Comparison of ENCODE assay signal across 16 cellular contexts in genomic region chr10:50552308-50552707, GRCh38.
A peak's percentile ranks its signal among the peaks of the same experiment; 100 is the strongest.
DNase-seq lines count a peak whose midpoint lies in the region; ATAC-seq and TF ChIP-seq lines count a peak whose summit lies in the region.
"Had no signal": no experiment of that assay in that cellular context is flagged by ENCODE, and none has a peak within 500 bp of the region (broad histone marks: within the 10 kb centered on the region; RNA-seq: fewer than 3 reads in every experiment).

No MANE protein-coding gene starts in this region.

- H3K4me1 Mint-ChIP-seq in natural killer cell treated with Interleukin-12 subunit alpha and Interleukin-12 subunit beta and Interleukin-15 and Interleukin-18, amount 100 ng/mL, for 72 hours (ENCODE audit: low read depth in 2 of 2), result peaks cover 32 to 38% of the 10 kb centered on the region in 2 donors

- CTCF ChIA-PET in AG04450 (lab: Charles Lee), result interaction anchor here (0.9 to 1.0 kb wide), 3 partner anchors 9 to 42 kb away, joined by 3 to 4 read pairs (median 3); no protein-coding TSS in a partner anchor
- CTCF ChIA-PET in RWPE1 (lab: Yijun Ruan, JAX), result no interaction called here

- no peaks in the 10 kb centered on the region for H3K27me3 ChIP-seq in AG04450 (ENCODE audit: control insufficient read depth, insufficient read depth, low read length)
- H3K27me3 ChIP-seq: breast epithelium, spleen had no signal

- H3K27ac ChIP-seq in AG04450 (ENCODE audit: low read depth, low read length) (peak overlapping the region; percentile 59), RWPE1 (no peak overlapping the region)
- H3K27ac ChIP-seq: epithelial cell of prostate had no signal

- no peak overlapping the region for H3K4me3 ChIP-seq in AG04450 (ENCODE audit: low read depth, low read length)
- no peak overlapping the region for H3K4me3 ChIP-seq in fibroblast of mammary gland (ENCODE audit: control insufficient read depth, low read depth, low read length)
- H3K4me3 ChIP-seq: breast epithelium, spleen had no signal

- no peaks in the 10 kb centered on the region for H3K27me3 Mint-ChIP-seq in natural killer cell treated with Interleukin-12 subunit alpha and Interleukin-12 subunit beta and Interleukin-15 and Interleukin-18, amount 100 ng/mL, for 72 hours

- DNase-seq in AG04450 (ENCODE audit: low read depth, low spot score), result peak; percentile 94
- peak; percentile 37 for DNase-seq in LHCN-M2 (ENCODE audit: low read depth)
- peak; percentile 77 for DNase-seq in fibroblast of mammary gland (ENCODE audit: low read depth)
- no peak for DNase-seq in natural killer cell treated with Interleukin-12 subunit alpha and Interleukin-12 subunit beta and Interleukin-15 and Interleukin-18, amount 100 ng/mL, for 72 hours (ENCODE audit: low spot score)
- no peak for DNase-seq in UCSD-AML1 (lab: John Stamatoyannopoulos, UW; ENCODE audit: unreplicated experiment)
- DNase-seq in RWPE1 (ENCODE audit: low spot score), result no peak
- DNase-seq: DMS79, H7, NCI-H2227 treated with DMSO at 0.1 percent for 48 hours, spleen had no signal

- H3K4me3 Mint-ChIP-seq in natural killer cell treated with Interleukin-12 subunit alpha and Interleukin-12 subunit beta and Interleukin-15 and Interleukin-18, amount 100 ng/mL, for 72 hours, result peak overlapping the region; percentile 22
- H3K4me3 Mint-ChIP-seq: nephron had no signal

- peak overlapping the region in 1 of 2 donors; percentile 20 for H3K27ac Mint-ChIP-seq in natural killer cell treated with Interleukin-12 subunit alpha and Interleukin-12 subunit beta and Interleukin-15 and Interleukin-18, amount 100 ng/mL, for 72 hours

- ATAC-seq in natural killer cell treated with Interleukin-12 subunit alpha and Interleukin-12 subunit beta and Interleukin-15 and Interleukin-18, amount 100 ng/mL, for 72 hours, result no peak
- no peak for ATAC-seq in HG03457 (IDR thresholded peaks at IDR 0.05; ENCODE audit: unreplicated experiment)
- no peak for ATAC-seq in HG02571 (IDR thresholded peaks at IDR 0.05; ENCODE audit: unreplicated experiment)

- POLR2A ChIA-PET in AG04450 (lab: Yijun Ruan, JAX), result interaction anchor here (0.7 to 2.0 kb wide), 7 partner anchors 9 to 108 kb away, joined by 3 to 12 read pairs (median 5); no protein-coding TSS in a partner anchor
- POLR2A ChIA-PET in RWPE1 (lab: Yijun Ruan, JAX; ENCODE audit: low non-redundant PET), result no interaction called here

- H3K9me3 ChIP-seq in AG04450 (ENCODE audit: control insufficient read depth, insufficient read depth, low read length), result no peaks in the 10 kb centered on the region

- peaks cover 12% of the 10 kb centered on the region for H3K36me3 Mint-ChIP-seq in natural killer cell treated with Interleukin-12 subunit alpha and Interleukin-12 subunit beta and Interleukin-15 and Interleukin-18, amount 100 ng/mL, for 72 hours
- H3K36me3 Mint-ChIP-seq: immature natural killer cell had no signal

- H3K9me3 Mint-ChIP-seq in natural killer cell treated with Interleukin-12 subunit alpha and Interleukin-12 subunit beta and Interleukin-15 and Interleukin-18, amount 100 ng/mL, for 72 hours, result no peaks in the 10 kb centered on the region
- H3K9me3 Mint-ChIP-seq: immature natural killer cell had no signal

- TF ChIP-seq CTCF in AG04450 (IDR thresholded peaks at IDR 0.05; ENCODE audit: low read depth, low read length), result no peak
- no peak for TF ChIP-seq CTCF in fibroblast of mammary gland (conservative IDR thresholded peaks at IDR 0.05; ENCODE audit: control insufficient read depth, insufficient read depth, low read depth, low read length)
- TF ChIP-seq CTCF in RWPE1 (conservative IDR thresholded peaks at IDR 0.05; ENCODE audit: low read depth), result no peak

Comparison
In these comparisons a context has a peak if more than half of its experiments do, and no peak if none do; other contexts are left out.
1. DNase-seq: peak in AG04450 (single experiment), LHCN-M2 (single experiment) and fibroblast of mammary gland (single experiment); none in natural killer cell treated with Interleukin-12 subunit alpha and Interleukin-12 subunit beta and Interleukin-15 and Interleukin-18, amount 100 ng/mL, for 72 hours (single experiment), UCSD-AML1 (single experiment) and RWPE1 (single experiment).